1 cellular context compared by ENCODE assay signal in genomic region chr4:186240848-186241491, GRCh38.
TF ChIP-seq lines count a peak whose summit lies in the region.

No MANE protein-coding gene starts in this region.

TF ChIP-seq in WTC11, 78 proteins besides CTCF, POLR2A, EP300 and RAD21 (continued from another document):
- TF ChIP-seq MLX (CRISPR knock-in tag; IDR thresholded peaks at IDR 0.05) (no peak), RORB (CRISPR knock-in tag; IDR thresholded peaks at IDR 0.05) (no peak), IRF1 (CRISPR knock-in tag; IDR thresholded peaks at IDR 0.05) (no peak), ATF3 (CRISPR knock-in tag; conservative IDR thresholded peaks at IDR 0.05) (no peak), ZNF425 (CRISPR knock-in tag; conservative IDR thresholded peaks at IDR 0.05) (peak; percentile 98), CREM (CRISPR knock-in tag; IDR thresholded peaks at IDR 0.05) (no peak), ZMAT4 (CRISPR knock-in tag; IDR thresholded peaks at IDR 0.05) (no peak; the same call in 1 of the 2 replicates), ZNF416 (CRISPR knock-in tag; IDR thresholded peaks at IDR 0.05) (peak; percentile 88; the same call in 1 of the 2 replicates), ZBTB43 (CRISPR knock-in tag; IDR thresholded peaks at IDR 0.05) (no peak), PRRX2 (CRISPR knock-in tag; IDR thresholded peaks at IDR 0.05) (peak; percentile 96)
